Comparison of ENCODE assay signal across 1 cellular context in genomic region chr10:84342584-84342983, GRCh38.
TF ChIP-seq lines count a peak whose summit lies in the region.

No MANE protein-coding gene starts in this region.

TF ChIP-seq in GM12878, 131 proteins besides CTCF, POLR2A, EP300 and RAD21 (continued from another document):
- TF ChIP-seq HDAC2 (IDR thresholded peaks at IDR 0.05) (no peak), BACH1 (IDR thresholded peaks at IDR 0.05; ENCODE audit: borderline replicate concordance) (no peak), RBBP5 (conservative IDR thresholded peaks at IDR 0.05) (no peak), CBX5 (IDR thresholded peaks at IDR 0.05; ENCODE audit: low read depth) (no peak), EGR1 (IDR thresholded peaks at IDR 0.05; ENCODE audit: borderline replicate concordance in 1 of 2, low read depth in 2 of 2, low read length in 2 of 2) (no peak), ZNF24 (IDR thresholded peaks at IDR 0.05) (no peak), SP1 (IDR thresholded peaks at IDR 0.05; ENCODE audit: low read depth, low read length) (no peak), ETV6 (conservative IDR thresholded peaks at IDR 0.05 in 1 of 2, IDR thresholded peaks at IDR 0.05 in 1 of 2; ENCODE audit: borderline replicate concordance in 1 of 2, low read depth in 1 of 2) (no peak), STAT1 (conservative IDR thresholded peaks at IDR 0.05) (no peak), MLLT1 (IDR thresholded peaks at IDR 0.05) (no peak), TARDBP (IDR thresholded peaks at IDR 0.05; ENCODE audit: borderline replicate concordance) (no peak), CHD2 (IDR thresholded peaks at IDR 0.05; ENCODE audit: borderline replicate concordance, low read depth, low read length) (no peak)
- TF ChIP-seq, protein P1, sequence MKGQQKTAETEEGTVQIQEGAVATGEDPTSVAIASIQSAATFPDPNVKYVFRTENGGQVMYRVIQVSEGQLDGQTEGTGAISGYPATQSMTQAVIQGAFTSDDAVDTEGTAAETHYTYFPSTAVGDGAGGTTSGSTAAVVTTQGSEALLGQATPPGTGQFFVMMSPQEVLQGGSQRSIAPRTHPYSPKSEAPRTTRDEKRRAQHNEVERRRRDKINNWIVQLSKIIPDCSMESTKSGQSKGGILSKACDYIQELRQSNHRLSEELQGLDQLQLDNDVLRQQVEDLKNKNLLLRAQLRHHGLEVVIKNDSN (IDR thresholded peaks at IDR 0.05; ENCODE audit: borderline replicate concordance, extremely low read length, insufficient read depth, low read depth, low read length) = no peak
